In genomic region chr2:54387592-54387991, GRCh38 we compare ENCODE assay signal across 17 cellular contexts.
DNase-seq lines count a peak whose midpoint lies in the region; ATAC-seq and TF ChIP-seq lines count a peak whose summit lies in the region.
"Had no signal": no experiment of that assay in that cellular context is flagged by ENCODE, and none has a peak within 500 bp of the region (broad histone marks: within the 10 kb centered on the region; RNA-seq: fewer than 3 reads in every experiment).

No MANE protein-coding gene starts in this region.

- no peak overlapping the region for H3K4me3 ChIP-seq in osteoblast (ENCODE audit: insufficient read depth, low read length)
- no peak overlapping the region for H3K4me3 ChIP-seq in upper lobe of left lung
- H3K4me3 ChIP-seq: colonic mucosa, PC-9 had no signal

- no peak overlapping the region for H3K4me3 Mint-ChIP-seq in T-cell
- H3K4me3 Mint-ChIP-seq: activated CD4-positive, alpha-beta T cell treated with anti-CD3 and anti-CD28 coated beads, Interleukin-2, amount 10 ng/mL, durations not matched to agents 24 days and 14 days had no signal

- TF ChIP-seq CTCF in osteoblast (IDR thresholded peaks at IDR 0.05; ENCODE audit: extremely low read depth, low read depth, low read length), result no peak
- TF ChIP-seq CTCF in upper lobe of left lung (IDR thresholded peaks at IDR 0.05), result no peak

- TF ChIP-seq EP300 in upper lobe of left lung (IDR thresholded peaks at IDR 0.05), result no peak

- peak; percentile 36 for ATAC-seq in Right ventricle myocardium superior (ENCODE audit: poor library complexity)
- peak in 1 of 2 donors; percentile 33 for ATAC-seq in upper lobe of left lung (ENCODE audit: low FRiP score in 2 of 2)
- ATAC-seq in T-cell (replicated peaks in 1 of 4), result no peak

- H3K27me3 ChIP-seq in osteoblast (ENCODE audit: insufficient read depth, low read length), result no peaks in the 10 kb centered on the region
- no peaks in the 10 kb centered on the region for H3K27me3 ChIP-seq in upper lobe of left lung
- H3K27me3 ChIP-seq: colonic mucosa had no signal

- no peaks in the 10 kb centered on the region for H3K9me3 Mint-ChIP-seq in T-cell
- H3K9me3 Mint-ChIP-seq: activated CD4-positive, alpha-beta T cell treated with anti-CD3 and anti-CD28 coated beads, Interleukin-2, amount 10 ng/mL, durations not matched to agents 24 days and 14 days had no signal

- H3K36me3 ChIP-seq in osteoblast (ENCODE audit: insufficient read depth, low read length) (no peaks in the 10 kb centered on the region), upper lobe of left lung (no peaks in the 10 kb centered on the region)
- H3K36me3 ChIP-seq: colonic mucosa had no signal

- no peak overlapping the region for H3K27ac Mint-ChIP-seq in T-cell
- H3K27ac Mint-ChIP-seq: activated CD4-positive, alpha-beta T cell treated with anti-CD3 and anti-CD28 coated beads, Interleukin-2, amount 10 ng/mL, durations not matched to agents 24 days and 14 days had no signal

- H3K9me3 ChIP-seq in osteoblast (ENCODE audit: low read depth, low read length) (no peaks in the 10 kb centered on the region), upper lobe of left lung (no peaks in the 10 kb centered on the region)
- H3K9me3 ChIP-seq: colonic mucosa had no signal

- peak overlapping the region; percentile 63 for H3K27ac ChIP-seq in osteoblast (ENCODE audit: low read depth, low read length)
- H3K27ac ChIP-seq in upper lobe of left lung, result peak overlapping the region; percentile 62 to 90 (median 78)
- H3K27ac ChIP-seq: colonic mucosa, epithelial cell of prostate, PC-9 had no signal

- DNase-seq in RPMI7951 (ENCODE audit: low read depth) (peak; percentile 23), Right ventricle myocardium superior (no peak), osteoblast (ENCODE audit: insufficient read length, low spot score, missing footprints) (no peak), upper lobe of left lung (no peak), DMS114 treated with DMSO at 0.1 percent for 48 hours (lab: John Stamatoyannopoulos, UW; ENCODE audit: unreplicated experiment) (no peak), T-cell (no peak)
- no peak for DNase-seq in activated CD4-positive, alpha-beta T cell treated with anti-CD3 and anti-CD28 coated beads, Interleukin-2, amount 50 U/mL, for 1 hour
- DNase-seq: activated CD4-positive, alpha-beta T cell treated with anti-CD3 and anti-CD28 coated beads, Interleukin-2, amount 10 ng/mL, durations not matched to agents 24 days and 14 days; colonic mucosa; HCEC 1CT; kidney; MV-4-11; NCI-H1930; NCI-H524 treated with DMSO at 0.1 percent for 48 hours; PC-9; stimulated activated naive CD4-positive, alpha-beta T cell treated with Interleukin-2 at 50 U/mL for 16 hours had no signal

- H4K20me1 ChIP-seq in osteoblast (ENCODE audit: insufficient read depth, low read length), result no peaks in the 10 kb centered on the region

- H3K4me1 ChIP-seq in osteoblast (ENCODE audit: insufficient read depth, low read length), result peaks cover 21% of the 10 kb centered on the region
- H3K4me1 ChIP-seq in upper lobe of left lung, result peaks cover 10 to 29% (median 14%) of the 10 kb centered on the region in 4 donors
- H3K4me1 ChIP-seq: colonic mucosa had no signal

- POLR2A ChIA-PET in T-cell (lab: Charles Lee), result no interaction called here

- no peaks in the 10 kb centered on the region for H3K4me1 Mint-ChIP-seq in T-cell
- H3K4me1 Mint-ChIP-seq: activated CD4-positive, alpha-beta T cell treated with anti-CD3 and anti-CD28 coated beads, Interleukin-2, amount 10 ng/mL, durations not matched to agents 24 days and 14 days had no signal

- peaks cover 0 to 1% of the 10 kb centered on the region in 2 donors for H3K27me3 Mint-ChIP-seq in T-cell

- WGBS in upper lobe of left lung, 2 donors, result 64 to 75% methylated on average over 1 of the region's 1 CpG

- CTCF ChIA-PET in T-cell (lab: Charles Lee), result no interaction called here

- intact Hi-C loops in Right ventricle myocardium superior (cut with DNase I), result no loop called here

- no peak for TF ChIP-seq POLR2A in upper lobe of left lung (IDR thresholded peaks at IDR 0.05)

- H3K4me2 ChIP-seq in osteoblast (ENCODE audit: insufficient read depth, low read length), result peak overlapping the region; percentile 66
- H3K4me2 ChIP-seq: PC-9 had no signal

- peak overlapping the region; percentile 48 for H2AFZ ChIP-seq in osteoblast (ENCODE audit: low read length)
- H2AFZ ChIP-seq: PC-9 had no signal

- H3K79me2 ChIP-seq in osteoblast (ENCODE audit: insufficient read depth, low read length), result no peaks in the 10 kb centered on the region

- H3K36me3 Mint-ChIP-seq in T-cell, result no peaks in the 10 kb centered on the region
